In the genomic region with DNA sequence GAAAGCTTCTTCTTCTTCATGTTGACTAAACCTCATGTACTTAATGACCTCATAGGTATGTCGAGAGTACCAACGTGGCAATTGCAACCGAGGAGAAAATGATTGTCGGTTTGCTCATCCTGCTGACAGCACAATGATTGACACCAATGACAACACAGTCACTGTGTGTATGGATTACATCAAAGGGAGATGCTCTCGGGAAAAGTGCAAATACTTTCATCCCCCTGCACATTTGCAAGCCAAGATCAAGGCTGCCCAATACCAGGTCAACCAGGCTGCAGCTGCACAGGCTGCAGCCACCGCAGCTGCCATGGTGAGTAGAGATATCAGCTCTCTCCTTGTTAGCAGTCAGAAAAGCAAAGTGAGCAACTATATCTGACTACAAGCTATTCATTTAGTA, we compare ENCODE assay signal across 20 cellular contexts.
A peak's percentile ranks its signal among the peaks of the same experiment; 100 is the strongest.
DNase-seq lines count a peak whose midpoint lies in the region; ATAC-seq and TF ChIP-seq lines count a peak whose summit lies in the region.
"Had no signal": no experiment of that assay in that cellular context is flagged by ENCODE, and none has a peak within 500 bp of the region (broad histone marks: within the 10 kb centered on the region; RNA-seq: fewer than 3 reads in every experiment).

No MANE protein-coding gene starts in this region.

- peaks cover 43% of the 10 kb centered on the region for H3K4me1 Mint-ChIP-seq in stimulated activated memory B cell treated with anti-CD40 and anti-IgM and Interleukin-4, amounts not matched to agents 10 μg/mL and 1 μg/mL and 100 μg/mL, for 72 hours
- H3K4me1 Mint-ChIP-seq: endodermal cell had no signal

- no peak for TF ChIP-seq POLR2A in gastroesophageal sphincter (IDR thresholded peaks at IDR 0.05)

- H3K36me3 Mint-ChIP-seq in stimulated activated memory B cell treated with anti-CD40 and anti-IgM and Interleukin-4, amounts not matched to agents 10 μg/mL and 1 μg/mL and 100 μg/mL, for 72 hours = peaks cover 28% of the 10 kb centered on the region

- intact Hi-C loops in psoas muscle (cut with DNase I) = loop anchor here (10.0 kb wide), 3 partner anchors 140 to 370 kb away; no protein-coding TSS in a partner anchor

- no peaks in the 10 kb centered on the region for H3K9me3 Mint-ChIP-seq in stimulated activated memory B cell treated with anti-CD40 and anti-IgM and Interleukin-4, amounts not matched to agents 10 μg/mL and 1 μg/mL and 100 μg/mL, for 72 hours
- H3K9me3 Mint-ChIP-seq: brain, CD14-positive monocyte, endodermal cell had no signal

- peaks cover 21 to 88% (median 26%) of the 10 kb centered on the region in 3 donors for H3K4me1 ChIP-seq in gastroesophageal sphincter
- H3K4me1 ChIP-seq in psoas muscle = peaks cover 66% of the 10 kb centered on the region

- TF ChIP-seq EP300 in gastroesophageal sphincter (IDR thresholded peaks at IDR 0.05) = no peak

- H3K4me3 ChIP-seq in gastroesophageal sphincter (no peak overlapping the region), psoas muscle (no peak overlapping the region)
- H3K4me3 ChIP-seq: pancreas, spleen had no signal

- H3K9me3 ChIP-seq in gastroesophageal sphincter (no peaks in the 10 kb centered on the region), psoas muscle (no peaks in the 10 kb centered on the region)
- H3K9me3 ChIP-seq: pancreas, spleen had no signal

- H3K27me3 ChIP-seq in gastroesophageal sphincter (no peaks in the 10 kb centered on the region), psoas muscle (ENCODE audit: insufficient read depth in 3 of 3, low read length in 2 of 3) (no peaks in the 10 kb centered on the region)
- H3K27me3 ChIP-seq: pancreas, spleen had no signal

- TF ChIP-seq CTCF in gastroesophageal sphincter (IDR thresholded peaks at IDR 0.05) (no peak), psoas muscle (IDR thresholded peaks at IDR 0.05) (no peak)

- ATAC-seq in gastroesophageal sphincter (no peak), psoas muscle (peak; percentile 64 to 90 (median 82)), HG03457 (IDR thresholded peaks at IDR 0.05; ENCODE audit: unreplicated experiment) (no peak)
- no peak for ATAC-seq in stimulated activated memory B cell treated with anti-CD40 and anti-IgM and Interleukin-4, amounts not matched to agents 10 μg/mL and 1 μg/mL and 100 μg/mL, for 72 hours
- ATAC-seq: Panc1, pancreas had no signal

- no peaks in the 10 kb centered on the region for H3K27me3 Mint-ChIP-seq in stimulated activated memory B cell treated with anti-CD40 and anti-IgM and Interleukin-4, amounts not matched to agents 10 μg/mL and 1 μg/mL and 100 μg/mL, for 72 hours
- H3K27me3 Mint-ChIP-seq: brain had no signal

- peak; percentile 18 for DNase-seq in DMS53 (lab: John Stamatoyannopoulos, UW)
- no peak for DNase-seq in DMS53 treated with DMSO at 0.1 percent for 48 hours (lab: John Stamatoyannopoulos, UW; ENCODE audit: unreplicated experiment)
- DNase-seq in RKO (ENCODE audit: low spot score) = peak; percentile 18
- DNase-seq in psoas muscle = no peak
- no peak for DNase-seq in NCI-H2196 (lab: John Stamatoyannopoulos, UW; ENCODE audit: unreplicated experiment)
- DNase-seq: activated CD4-positive, CD25-positive, alpha-beta regulatory T cell; endodermal cell; foreskin fibroblast; mesendoderm; NCI-H187 treated with DMSO at 0.1 percent for 48 hours; NCI-H526; pancreas; spleen had no signal

- no peak overlapping the region for H3K27ac Mint-ChIP-seq in stimulated activated memory B cell treated with anti-CD40 and anti-IgM and Interleukin-4, amounts not matched to agents 10 μg/mL and 1 μg/mL and 100 μg/mL, for 72 hours
- H3K27ac Mint-ChIP-seq: brain, endodermal cell had no signal

- H3K4me3 Mint-ChIP-seq in stimulated activated memory B cell treated with anti-CD40 and anti-IgM and Interleukin-4, amounts not matched to agents 10 μg/mL and 1 μg/mL and 100 μg/mL, for 72 hours = no peak overlapping the region
- H3K4me3 Mint-ChIP-seq: brain, CD14-positive monocyte, endodermal cell had no signal

- H3K27ac ChIP-seq in gastroesophageal sphincter (peak overlapping the region in 3 of 4 donors; percentile 19 to 35 (median 20)), psoas muscle (peak overlapping the region; percentile 57)
- H3K27ac ChIP-seq: 22Rv1, pancreas had no signal

- H3K36me3 ChIP-seq in gastroesophageal sphincter = peaks cover 0 to 42% of the 10 kb centered on the region in 2 donors
- H3K36me3 ChIP-seq in psoas muscle (ENCODE audit: insufficient read depth in 1 of 2, low read depth in 1 of 2) = peaks cover 0 to 51% of the 10 kb centered on the region in 2 donors

- WGBS in gastroesophageal sphincter (ENCODE audit: low coverage in 1 of 2), 2 donors = 66 to 100% methylated on average over 1 to 6 of the region's 6 CpGs
- 36 to 51% (median 38%) methylated on average over 6 of the region's 6 CpGs for WGBS in psoas muscle, 3 donors

Comparison
In these comparisons a context has a peak if more than half of its experiments do, and no peak if none do; other contexts are left out.
1. DNase-seq: peak in DMS53 (single experiment) and RKO (single experiment); none in DMS53 treated with DMSO at 0.1 percent for 48 hours (single experiment), psoas muscle (0 of 2) and NCI-H2196 (single experiment).
2. ATAC-seq: peak in psoas muscle (4 of 4); none in gastroesophageal sphincter (single experiment), stimulated activated memory B cell treated with anti-CD40 and anti-IgM and Interleukin-4, amounts not matched to agents 10 μg/mL and 1 μg/mL and 100 μg/mL, for 72 hours (single experiment) and HG03457 (single experiment).